8 cellular contexts compared by ENCODE assay signal in genomic region chr22:38751422-38752346, GRCh38. TPM values are rescaled to one million over a fixed set of nuclear protein-coding genes. Genes with fewer than 3 reads are reported as not detected.
DNase-seq lines count a peak whose midpoint lies in the region; ATAC-seq and TF ChIP-seq lines count a peak whose summit lies in the region.

No MANE protein-coding gene starts in this region.

- DNase-seq in T follicular helper cell (ENCODE audit: low read depth) (peak; percentile 56), neural progenitor cell (ENCODE audit: low spot score) (no peak), NCI-H2029 (lab: John Stamatoyannopoulos, UW) (no peak), HK-2 (ENCODE audit: unreplicated experiment) (no peak), LoVo (ENCODE audit: low spot score) (no peak)

- H3K9ac ChIP-seq in neural progenitor cell = no peak overlapping the region

- peak; percentile 33 for ATAC-seq in HG02798 (IDR thresholded peaks at IDR 0.05; ENCODE audit: poor library complexity, unreplicated experiment)

- H3K36me3 Mint-ChIP-seq in neural progenitor cell = peaks cover 11% of the 10 kb centered on the region

- H3K27me3 ChIP-seq in neural progenitor cell = peaks cover 7% of the 10 kb centered on the region

- H3K4me1 Mint-ChIP-seq in neural progenitor cell = peaks cover 17% of the 10 kb centered on the region

- H3K27ac ChIP-seq in C4-2B (peak overlapping the region; percentile 94), angular gyrus (ENCODE audit: low read depth, low read length) (peak overlapping the region; percentile 44), neural progenitor cell (no peak overlapping the region)

- H3K4me1 ChIP-seq in neural progenitor cell = peaks cover 20% of the 10 kb centered on the region

- no peaks in the 10 kb centered on the region for H3K36me3 ChIP-seq in neural progenitor cell

- H3K79me2 ChIP-seq in neural progenitor cell (ENCODE audit: low read depth) = no peaks in the 10 kb centered on the region

- H3K27ac Mint-ChIP-seq in neural progenitor cell = no peak overlapping the region

- TF ChIP-seq CTCF in C4-2B (conservative IDR thresholded peaks at IDR 0.05) (no peak), neural progenitor cell (IDR thresholded peaks at IDR 0.05) (no peak)

- no peaks in the 10 kb centered on the region for H3K9me3 Mint-ChIP-seq in neural progenitor cell

- H4K20me1 ChIP-seq in neural progenitor cell (ENCODE audit: low read depth) = peaks cover 12% of the 10 kb centered on the region

- H3K4me3 Mint-ChIP-seq in neural progenitor cell = peak overlapping the region; percentile 72

- H2AFZ ChIP-seq in neural progenitor cell (replicated peaks) = no peak overlapping the region

- H3K9me3 ChIP-seq in neural progenitor cell (ENCODE audit: low read depth) = no peaks in the 10 kb centered on the region

- peaks cover 5% of the 10 kb centered on the region for H3K27me3 Mint-ChIP-seq in neural progenitor cell (ENCODE audit: insufficient read depth, low read depth)

- H3K4me2 ChIP-seq in neural progenitor cell = no peak overlapping the region

- no peak overlapping the region for H3K4me3 ChIP-seq in neural progenitor cell

- peaks cover 29% of the 10 kb centered on the region for H3F3A ChIP-seq in neural progenitor cell (ENCODE audit: low read depth)

RNA-seq across cellular contexts. Expression of gene SUN2, which starts 4.1 kb away (rescaled TPM):
- 16.2 and 33.5 TPM in 2 replicates for total RNA-seq in neural progenitor cell (ENCODE audit: low replicate concordance)

RNA-seq across cellular contexts. Expression of gene DNAL4, which starts 42.3 kb away (rescaled TPM):
- total RNA-seq in neural progenitor cell (ENCODE audit: low replicate concordance) = 10.7 and 24.3 TPM in 2 replicates

RNA-seq across cellular contexts. Expression of gene GTPBP1, which starts 45.9 kb away (rescaled TPM):
- 40.8 and 91.9 TPM in 2 replicates for total RNA-seq in neural progenitor cell (ENCODE audit: low replicate concordance)

RNA-seq across cellular contexts. Expression of gene JOSD1, which starts 50.9 kb away (rescaled TPM):
- total RNA-seq in neural progenitor cell (ENCODE audit: low replicate concordance) = 32.4 and 39.2 TPM in 2 replicates
